ENCODE assay signal across 33 cellular contexts in genomic region chr6:165680975-165681374, GRCh38. TPM values are rescaled to one million over a fixed set of nuclear protein-coding genes. Genes with fewer than 3 reads are reported as not detected.
"Had no signal": no experiment of that assay in that cellular context is flagged by ENCODE, and none has a peak within 500 bp of the region (broad histone marks: within the 10 kb centered on the region; RNA-seq: fewer than 3 reads in every experiment).

No MANE protein-coding gene starts in this region.

- H3K36me3 ChIP-seq: adrenal gland, brain microvascular endothelial cell, breast epithelium had no signal

- H3K9me3 ChIP-seq: adrenal gland, body of pancreas, breast epithelium had no signal

- H3K27me3 ChIP-seq: adrenal gland, body of pancreas, brain microvascular endothelial cell had no signal

- H3K27ac ChIP-seq: adrenal gland, body of pancreas, brain microvascular endothelial cell, breast epithelium, VCaP had no signal

- H3K4me3 ChIP-seq: adrenal gland, body of pancreas, breast epithelium had no signal

- DNase-seq: activated B cell treated with CpG ODN at 0.5 μM for 24 hours; activated CD4-positive, alpha-beta memory T cell treated with anti-CD3 and anti-CD28 coated beads for 36 hours; activated CD4-positive, alpha-beta T cell treated with anti-CD3 and anti-CD28 coated beads for 4 hours; activated CD4-positive, alpha-beta T cell treated with anti-CD3 and anti-CD28 coated beads, Interleukin-2, amount 10 ng/mL, durations not matched to agents 24 days and 14 days; activated CD4-positive, alpha-beta T cell treated with anti-CD3 and anti-CD28 coated beads, Interleukin-2, amount 50 U/mL, for 1 hour; activated CD4-positive, alpha-beta T cell treated with anti-CD3 and anti-CD28 coated beads, Interleukin-2, amount 50 U/mL, for 4 hours; activated CD4-positive, CD25-positive, alpha-beta regulatory T cell treated with anti-CD3 and anti-CD28 coated beads, Interleukin-2, amount 50 U/mL, for 72 hours; activated CD8-positive, alpha-beta memory T cell treated with anti-CD3 and anti-CD28 coated beads, Interleukin-2, amount 50 U/mL, for 4 hours; activated CD8-positive, alpha-beta T cell treated with anti-CD3 and anti-CD28 coated beads for 36 hours; activated effector memory CD4-positive, alpha-beta T cell treated with anti-CD3 and anti-CD28 coated beads, Interleukin-2, amount 50 U/mL, for 16 hours; activated gamma-delta T cell treated with Interleukin-2 at 50 U/mL for 16 hours; activated naive CD4-positive, alpha-beta T cell; activated naive CD4-positive, alpha-beta T cell treated with anti-CD3 and anti-CD28 coated beads for 36 hours; activated naive CD4-positive, alpha-beta T cell treated with anti-CD3 and anti-CD28 coated beads, Interleukin-2, amount 50 U/mL, for 16 hours; activated naive CD8-positive, alpha-beta T cell treated with anti-CD3 and anti-CD28 coated beads for 36 hours; activated T-cell treated with anti-CD3 and anti-CD28 coated beads for 4 hours; activated T-cell treated with anti-CD3 and anti-CD28 coated beads, Interleukin-2, amount 50 U/mL, for 1 hour; activated T-cell treated with anti-CD3 and anti-CD28 coated beads, Interleukin-2, amount 50 U/mL, for 4 hours; activated T-cell treated with anti-CD3 and anti-CD28 coated beads, Interleukin-2, amount 50 U/mL, for 72 hours; adrenal gland; amniotic stem cell; aorta; body of pancreas; brain microvascular endothelial cell; central memory CD4-positive, alpha-beta T cell; T-helper 2 cell; T-helper 9 cell had no signal

- H3K4me1 ChIP-seq: adrenal gland, body of pancreas, breast epithelium had no signal

- ATAC-seq: activated CD8-positive, alpha-beta T cell treated with anti-CD3 and anti-CD28 coated beads for 36 hours; activated naive CD4-positive, alpha-beta T cell treated with anti-CD3 and anti-CD28 coated beads, Interleukin-2, amount 50 U/mL, for 72 hours; activated T-cell treated with anti-CD3 and anti-CD28 coated beads, Interleukin-2, amount 50 U/mL, for 4 hours; activated T-cell treated with anti-CD3 and anti-CD28 coated beads, Interleukin-2, amount 50 U/mL, for 72 hours; activated T-helper 17 cell treated with anti-CD3 and anti-CD28 coated beads, Interleukin-2, amount 50 U/mL, for 72 hours; body of pancreas had no signal

RNA-seq across cellular contexts. Expression of gene PDE10A, which starts 17.9 kb away (rescaled TPM):
- total RNA-seq: activated B cell treated with CpG ODN at 0.5 μM for 24 hours; activated CD4-positive, alpha-beta memory T cell treated with anti-CD3 and anti-CD28 coated beads for 36 hours; activated CD4-positive, alpha-beta T cell treated with anti-CD3 and anti-CD28 coated beads, Interleukin-2, amount 10 ng/mL, durations not matched to agents 24 days and 14 days; activated CD8-positive, alpha-beta memory T cell treated with anti-CD3 and anti-CD28 coated beads for 36 hours; activated CD8-positive, alpha-beta T cell treated with anti-CD3 and anti-CD28 coated beads for 36 hours; activated naive CD4-positive, alpha-beta T cell treated with anti-CD3 and anti-CD28 coated beads for 36 hours; activated naive CD4-positive, alpha-beta T cell treated with anti-CD3 and anti-CD28 coated beads, Interleukin-2, amount 50 U/mL, for 72 hours; activated naive CD8-positive, alpha-beta T cell treated with anti-CD3 and anti-CD28 coated beads for 36 hours; activated T-cell treated with anti-CD3 and anti-CD28 coated beads, Interleukin-2, amount 50 U/mL, for 72 hours; activated T-helper 1 cell treated with anti-CD3 and anti-CD28 coated beads, Interleukin-12 subunit alpha, Interleukin-12 subunit beta, Interleukin-2, Interleukin-4 antibody, amounts not matched to agents 30 ng/mL and 10 ng/mL and 1 ng/mL, durations not matched to agents 14 hours and 24 hours and 36 hours; activated T-helper 17 cell treated with anti-CD3 and anti-CD28 coated beads, Interleukin-2, amount 50 U/mL, for 72 hours had no signal
